In genomic region chr7:2043316-2044039, GRCh38 we compare ENCODE assay signal across 1 cellular context.
TF ChIP-seq lines count a peak whose summit lies in the region.

No MANE protein-coding gene starts in this region.

TF ChIP-seq in H1, 55 proteins besides CTCF, POLR2A, EP300 and RAD21 (continued from another document):
- no peak for TF ChIP-seq CHD7 (IDR thresholded peaks at IDR 0.05; ENCODE audit: insufficient replicate concordance, low read length)
- no peak for TF ChIP-seq ASH2L (IDR thresholded peaks at IDR 0.05; ENCODE audit: low read length)
- TF ChIP-seq SP4 (IDR thresholded peaks at IDR 0.05; ENCODE audit: low read length), result no peak
- no peak for TF ChIP-seq RFX5 (IDR thresholded peaks at IDR 0.05; ENCODE audit: borderline replicate concordance, low read depth, low read length)
- TF ChIP-seq CHD2 (IDR thresholded peaks at IDR 0.05; ENCODE audit: low read length), result no peak
- no peak for TF ChIP-seq SP2 (IDR thresholded peaks at IDR 0.05; ENCODE audit: low read length)
- no peak for TF ChIP-seq SUZ12 (IDR thresholded peaks at IDR 0.05; ENCODE audit: low read length)
- TF ChIP-seq CHD1 (IDR thresholded peaks at IDR 0.05; ENCODE audit: low read depth, low read length), result no peak
- no peak for TF ChIP-seq SIN3A (conservative IDR thresholded peaks at IDR 0.05 in 1 of 2, IDR thresholded peaks at IDR 0.05 in 1 of 2; ENCODE audit: low read depth in 1 of 2, low read length in 2 of 2)
- no peak for TF ChIP-seq HDAC2 (IDR thresholded peaks at IDR 0.05; ENCODE audit: borderline replicate concordance in 1 of 2, low read depth in 2 of 2, low read length in 2 of 2)
- TF ChIP-seq JUND (IDR thresholded peaks at IDR 0.05; ENCODE audit: low read length), result no peak
- TF ChIP-seq BCL11A (IDR thresholded peaks at IDR 0.05; ENCODE audit: low read depth in 2 of 2, low read length in 2 of 2), result no peak
- TF ChIP-seq TBP (IDR thresholded peaks at IDR 0.05; ENCODE audit: low read depth, low read length), result no peak
